In genomic region chr4:120723986-120724385, GRCh38 we compare ENCODE assay signal across 18 cellular contexts.
DNase-seq lines count a peak whose midpoint lies in the region; ATAC-seq, FAIRE-seq and TF ChIP-seq lines count a peak whose summit lies in the region.
"Had no signal": no experiment of that assay in that cellular context is flagged by ENCODE, and none has a peak within 500 bp of the region (broad histone marks: within the 10 kb centered on the region; RNA-seq: fewer than 3 reads in every experiment).

No MANE protein-coding gene starts in this region.

- no peaks in the 10 kb centered on the region for H3K9me2 ChIP-seq in DOHH2 (replicated peaks; ENCODE audit: control insufficient read depth, low read length)

- no peaks in the 10 kb centered on the region for H3K9me3 Mint-ChIP-seq in natural killer cell treated with Interleukin-12 subunit alpha and Interleukin-12 subunit beta and Interleukin-15 and Interleukin-18, amount 100 ng/mL, for 72 hours
- H3K9me3 Mint-ChIP-seq: CD4-positive, alpha-beta memory T cell had no signal

- H3K36me3 Mint-ChIP-seq in natural killer cell treated with Interleukin-12 subunit alpha and Interleukin-12 subunit beta and Interleukin-15 and Interleukin-18, amount 100 ng/mL, for 72 hours: no peaks in the 10 kb centered on the region
- H3K36me3 Mint-ChIP-seq: CD4-positive, alpha-beta memory T cell had no signal

- CTCF ChIA-PET in A673 (lab: Charles Lee): no interaction called here

- no peaks in the 10 kb centered on the region for H3K79me2 ChIP-seq in DOHH2 (ENCODE audit: control insufficient read depth, low read length)

- intact Hi-C loops in A673 (cut with micrococcal nuclease; ENCODE audit: unreplicated experiment): no loop called here

- POLR2A ChIA-PET in A673 (lab: Charles Lee; ENCODE audit: low non-redundant PET): no interaction called here

- no peaks in the 10 kb centered on the region for H4K20me1 ChIP-seq in DOHH2 (ENCODE audit: control insufficient read depth, insufficient read depth, low read depth, low read length)

- no peaks in the 10 kb centered on the region for H3K4me1 Mint-ChIP-seq in natural killer cell treated with Interleukin-12 subunit alpha and Interleukin-12 subunit beta and Interleukin-15 and Interleukin-18, amount 100 ng/mL, for 72 hours (ENCODE audit: low read depth in 2 of 2)
- H3K4me1 Mint-ChIP-seq: CD4-positive, alpha-beta memory T cell had no signal

- H3K27me3 Mint-ChIP-seq in natural killer cell treated with Interleukin-12 subunit alpha and Interleukin-12 subunit beta and Interleukin-15 and Interleukin-18, amount 100 ng/mL, for 72 hours: no peaks in the 10 kb centered on the region

- no peaks in the 10 kb centered on the region for H3K9me3 ChIP-seq in A673 (ENCODE audit: low read depth, low read length, poor library complexity, severe bottlenecking)
- H3K9me3 ChIP-seq in DOHH2 (ENCODE audit: control insufficient read depth, insufficient read depth, low read length): no peaks in the 10 kb centered on the region
- H3K9me3 ChIP-seq: BE2C, Peyer's patch had no signal

- no peaks in the 10 kb centered on the region for H3K27me3 ChIP-seq in A673 (replicated peaks; ENCODE audit: insufficient read depth, low read depth, low read length, poor library complexity)
- no peaks in the 10 kb centered on the region for H3K27me3 ChIP-seq in DOHH2 (ENCODE audit: control insufficient read depth, low read length)
- H3K27me3 ChIP-seq in bronchial epithelial cell (ENCODE audit: control insufficient read depth, insufficient read depth, low read length): no peaks in the 10 kb centered on the region
- H3K27me3 ChIP-seq: BE2C, Peyer's patch had no signal

- H3K4me2 ChIP-seq in DOHH2 (ENCODE audit: low read length): 0 out of 2 replicates have a peak overlapping the region, but pooled peaks have one; percentile 5

- H3K4me1 ChIP-seq in A673 (ENCODE audit: insufficient read depth, low read length, poor library complexity, severe bottlenecking) (no peaks in the 10 kb centered on the region), DOHH2 (ENCODE audit: control insufficient read depth, low read length) (peaks cover 39% of the 10 kb centered on the region)
- H3K4me1 ChIP-seq: Peyer's patch had no signal

- FAIRE-seq in bronchial epithelial cell (lab: Jason Lieb, UNC): no peak

- no peak overlapping the region for H3K27ac ChIP-seq in A673 (ENCODE audit: low read depth, low read length, poor library complexity, severe bottlenecking)
- H3K27ac ChIP-seq in DOHH2 (ENCODE audit: low read depth, low read length): no peak overlapping the region
- H3K27ac ChIP-seq: Peyer's patch had no signal

- H3K27ac Mint-ChIP-seq in natural killer cell treated with Interleukin-12 subunit alpha and Interleukin-12 subunit beta and Interleukin-15 and Interleukin-18, amount 100 ng/mL, for 72 hours: no peak overlapping the region
- H3K27ac Mint-ChIP-seq: CD4-positive, alpha-beta memory T cell had no signal

- ATAC-seq in natural killer cell treated with Interleukin-12 subunit alpha and Interleukin-12 subunit beta and Interleukin-15 and Interleukin-18, amount 100 ng/mL, for 72 hours: no peak
- no peak for ATAC-seq in HG03139 (IDR thresholded peaks at IDR 0.05; ENCODE audit: unreplicated experiment)
- ATAC-seq: SK-N-SH treated with all-trans-retinoic acid at 6 μM for 48 hours had no signal

- no peaks in the 10 kb centered on the region for H3K36me3 ChIP-seq in A673 (ENCODE audit: insufficient read depth, low read length, poor library complexity, severe bottlenecking)
- H3K36me3 ChIP-seq in DOHH2 (ENCODE audit: control insufficient read depth, low read length): no peaks in the 10 kb centered on the region
- no peaks in the 10 kb centered on the region for H3K36me3 ChIP-seq in bronchial epithelial cell (ENCODE audit: control insufficient read depth, insufficient read depth, low read length)
- H3K36me3 ChIP-seq: BE2C, Peyer's patch had no signal

- H3K4me3 Mint-ChIP-seq in natural killer cell treated with Interleukin-12 subunit alpha and Interleukin-12 subunit beta and Interleukin-15 and Interleukin-18, amount 100 ng/mL, for 72 hours: no peak overlapping the region
- H3K4me3 Mint-ChIP-seq: CD4-positive, alpha-beta memory T cell had no signal

- H3K4me3 ChIP-seq in A673 (ENCODE audit: low read depth, low read length, poor library complexity, severe bottlenecking): no peak overlapping the region
- H3K4me3 ChIP-seq in DOHH2 (ENCODE audit: low read length): no peak overlapping the region
- H3K4me3 ChIP-seq in bronchial epithelial cell (ENCODE audit: low read depth, low read length): no peak overlapping the region
- H3K4me3 ChIP-seq: Peyer's patch had no signal

- TF ChIP-seq CTCF in A673 (conservative IDR thresholded peaks at IDR 0.05; ENCODE audit: low read depth, low read length) (no peak), DOHH2 (IDR thresholded peaks at IDR 0.05; ENCODE audit: low read depth, low read length, poor library complexity, severe bottlenecking) (no peak), bronchial epithelial cell (IDR thresholded peaks at IDR 0.05; ENCODE audit: insufficient read depth, low read length, severe bottlenecking) (no peak)

- DNase-seq in A673 (ENCODE audit: low spot score) (peak; percentile 18), NCI-H748 (lab: John Stamatoyannopoulos, UW; ENCODE audit: unreplicated experiment) (peak; percentile 76), bronchial epithelial cell (ENCODE audit: low read depth) (peak; percentile 68), HUDEP-2 (lab: John Stamatoyannopoulos, UW; ENCODE audit: unreplicated experiment in 76 of 76) (no peak), kidney tubule cell (ENCODE audit: low spot score) (no peak)
- no peak for DNase-seq in natural killer cell treated with Interleukin-12 subunit alpha and Interleukin-12 subunit beta and Interleukin-15 and Interleukin-18, amount 100 ng/mL, for 72 hours (ENCODE audit: low spot score)
- DNase-seq: BE2C; CD4-positive, alpha-beta memory T cell; DMS 273 treated with DMSO at 0.1 percent for 48 hours; HCEC 1CT; MV-4-11; NCI-H187 treated with DMSO at 0.1 percent for 48 hours; NCI-H524 treated with DMSO at 0.1 percent for 48 hours; Peyer's patch; Right ventricle myocardium superior had no signal

- 0 out of 2 replicates have a peak, but pooled peaks cover 3% of the 10 kb centered on the region for H3F3A ChIP-seq in DOHH2 (ENCODE audit: control insufficient read depth, insufficient read depth)

- BruUV-seq in A673 (replicated peaks; lab: Mats Ljungman, UMichigan): no TSS peak

Comparison
In these comparisons a context has a peak if more than half of its experiments do, and no peak if none do; other contexts are left out.
1. DNase-seq: peak in A673 (single experiment), NCI-H748 (single experiment) and bronchial epithelial cell (single experiment); none in natural killer cell treated with Interleukin-12 subunit alpha and Interleukin-12 subunit beta and Interleukin-15 and Interleukin-18, amount 100 ng/mL, for 72 hours (single experiment), HUDEP-2 (0 of 76) and kidney tubule cell (single experiment).